Comparison of ENCODE assay signal across 21 cellular contexts in the genomic region with DNA sequence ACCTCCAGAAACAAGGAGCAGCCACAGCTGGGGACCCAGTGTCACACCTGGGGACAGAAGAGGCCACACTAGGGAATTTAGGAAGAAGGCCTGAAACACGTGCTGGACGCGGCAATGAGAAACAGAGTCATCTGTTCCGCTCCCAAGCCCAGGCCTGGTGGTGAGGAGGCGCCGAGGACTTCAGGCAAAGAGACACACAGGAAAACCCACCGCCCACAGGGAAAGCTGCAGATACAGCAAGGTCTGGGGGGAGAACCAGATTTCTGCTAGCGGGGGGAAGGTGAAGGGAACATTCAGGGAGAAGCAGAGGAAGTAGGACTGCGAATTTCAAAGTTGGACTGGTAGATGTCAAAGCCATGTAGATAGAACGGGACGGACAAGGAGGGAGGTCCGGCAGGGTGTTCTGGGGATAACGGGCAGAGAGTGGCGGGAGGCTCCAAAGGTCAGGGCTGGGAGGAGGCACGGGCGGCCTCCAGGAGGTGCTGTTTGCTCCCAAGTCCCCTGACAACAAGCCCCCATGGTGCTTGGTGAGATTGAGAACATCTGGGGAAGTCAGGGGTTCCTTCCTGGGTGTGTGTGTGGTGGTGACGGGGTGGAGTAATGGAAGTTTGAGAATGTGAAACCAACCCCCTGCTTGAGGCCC.
DNase-seq lines count a peak whose midpoint lies in the region; ATAC-seq, FAIRE-seq and TF ChIP-seq lines count a peak whose summit lies in the region.
"Had no signal": no experiment of that assay in that cellular context is flagged by ENCODE, and none has a peak within 500 bp of the region (broad histone marks: within the 10 kb centered on the region; RNA-seq: fewer than 3 reads in every experiment).

No MANE protein-coding gene starts in this region.

- no peaks in the 10 kb centered on the region for H4K20me1 ChIP-seq in HCT116 (ENCODE audit: insufficient read depth)
- H4K20me1 ChIP-seq in K562 (replicated peaks; ENCODE audit: control insufficient read depth, insufficient read depth, low read length), result no peaks in the 10 kb centered on the region

- RAD21 ChIA-PET in HCT116 (lab: Charles Lee; ENCODE audit: low non-redundant PET in 1 of 2, low total read pairs in 2 of 2, uncharacterized antibody in 2 of 2, unreplicated experiment in 2 of 2), result no interaction called here

- CTCF ChIA-PET in HCT116 (lab: Charles Lee), result no interaction called here
- CTCF ChIA-PET in K562 (lab: Yijun Ruan, JAX; ENCODE audit: low intra/inter-chr PET ratio), result no interaction called here

- intact Hi-C loops in HCT116 (cut with micrococcal nuclease), result no loop called here
- intact Hi-C loops in K562 (cut with micrococcal nuclease), result no loop called here
- intact Hi-C loops in ascending aorta (cut with DNase I), result no loop called here
- intact Hi-C loops in sciatic nerve (cut with DNase I), result no loop called here

- BruUV-seq in HCT116 (replicated peaks; lab: Mats Ljungman, UMichigan), result no TSS peak
- BruUV-seq in K562 (replicated peaks; lab: Mats Ljungman, UMichigan), result no TSS peak

- H3K9me3 ChIP-seq in HCT116 (ENCODE audit: control insufficient read depth in 1 of 2, insufficient read depth in 1 of 2, low read depth in 1 of 2, low read length in 2 of 2) (no peaks in the 10 kb centered on the region), K562 (replicated peaks; ENCODE audit: control insufficient read depth, insufficient read depth, low read depth, low read length) (no peaks in the 10 kb centered on the region), ascending aorta (no peaks in the 10 kb centered on the region)

- DNase-seq in GM12864 (ENCODE audit: low read depth) (no peak), HCT116 (ENCODE audit: low read depth, low spot score) (no peak), K562 (ENCODE audit: extremely low read depth in 1 of 4, low spot score in 3 of 4) (no peak), C1 segment of cervical spinal cord (lab: John Stamatoyannopoulos, UW) (no peak), ascending aorta (ENCODE audit: low spot score in 2 of 2) (no peak), sciatic nerve (ENCODE audit: low spot score) (no peak)
- DNase-seq in stimulated activated effector memory CD8-positive, alpha-beta T cell treated with anti-CD3 and anti-CD28 coated beads, Interleukin-12 subunit alpha, Interleukin-12 subunit beta, amount 100 ng/mL, for 72 hours (ENCODE audit: low spot score in 2 of 2), result no peak
- DNase-seq: EL, HCEC 1CT, NCI-H187, NCI-H2107, NCI-H2227 treated with DMSO at 0.1 percent for 48 hours, NCI-H524, NCI-H82, PC-3, RPMI8226 had no signal

- no peaks in the 10 kb centered on the region for H3K9me3 Mint-ChIP-seq in stimulated activated effector memory CD8-positive, alpha-beta T cell treated with anti-CD3 and anti-CD28 coated beads, Interleukin-12 subunit alpha, Interleukin-12 subunit beta, amount 100 ng/mL, for 72 hours
- H3K9me3 Mint-ChIP-seq: T-cell had no signal

- no peaks in the 10 kb centered on the region for H3K36me3 Mint-ChIP-seq in stimulated activated effector memory CD8-positive, alpha-beta T cell treated with anti-CD3 and anti-CD28 coated beads, Interleukin-12 subunit alpha, Interleukin-12 subunit beta, amount 100 ng/mL, for 72 hours
- H3K36me3 Mint-ChIP-seq: CD4-positive, alpha-beta memory T cell; T-cell had no signal

- H3K27ac Mint-ChIP-seq in stimulated activated effector memory CD8-positive, alpha-beta T cell treated with anti-CD3 and anti-CD28 coated beads, Interleukin-12 subunit alpha, Interleukin-12 subunit beta, amount 100 ng/mL, for 72 hours, result no peak overlapping the region
- H3K27ac Mint-ChIP-seq: B cell had no signal

- no peaks in the 10 kb centered on the region for H3K9me2 ChIP-seq in HCT116 (ENCODE audit: insufficient read depth)

- H3K9ac ChIP-seq in HCT116 (ENCODE audit: low read length) (no peak overlapping the region), K562 (ENCODE audit: insufficient read depth in 1 of 2, low read depth in 2 of 2, low read length in 2 of 2) (no peak overlapping the region)

- H3K79me2 ChIP-seq in HCT116 (ENCODE audit: insufficient read depth, low read length), result no peaks in the 10 kb centered on the region
- no peaks in the 10 kb centered on the region for H3K79me2 ChIP-seq in K562 (ENCODE audit: control insufficient read depth, insufficient read depth, low read length)

- TF ChIP-seq CTCF in GM12864 (IDR thresholded peaks at IDR 0.05; ENCODE audit: low read depth, low read length, missing control alignments) (peak; percentile 6), HCT116 (IDR thresholded peaks at IDR 0.05 in 2 of 3, conservative IDR thresholded peaks at IDR 0.05 in 1 of 3; ENCODE audit: borderline replicate concordance in 1 of 3, insufficient read depth in 1 of 3, low read depth in 2 of 3, low read length in 2 of 3) (peak in 1 of 3 experiments; percentile 13; a peak in 1 of 6 replicates), K562 (IDR thresholded peaks at IDR 0.05 in 2 of 3, conservative IDR thresholded peaks at IDR 0.05 in 1 of 3; ENCODE audit: insufficient read depth in 2 of 3, low read depth in 1 of 3, low read length in 3 of 3) (0 out of 6 replicates have a peak, but pooled peaks have one; percentile 20 to 27 (median 23)), ascending aorta (IDR thresholded peaks at IDR 0.05) (no peak)

- TF ChIP-seq EP300 in K562 (IDR thresholded peaks at IDR 0.05; ENCODE audit: low read length), result no peak

- ATAC-seq in HCT116 (peak; percentile 46; the same call in 1 of the 2 replicates), K562 (peak; percentile 78), sciatic nerve (no peak)
- ATAC-seq in stimulated activated effector memory CD8-positive, alpha-beta T cell treated with anti-CD3 and anti-CD28 coated beads, Interleukin-12 subunit alpha, Interleukin-12 subunit beta, amount 100 ng/mL, for 72 hours, result peak; percentile 17
- ATAC-seq: PC-3, SK-N-SH treated with all-trans-retinoic acid at 6 μM for 48 hours had no signal

- H3K27ac ChIP-seq in HCT116 (ENCODE audit: low read depth, low read length) (no peak overlapping the region), K562 (ENCODE audit: extremely low read depth, low read depth, low read length) (no peak overlapping the region), ascending aorta (no peak overlapping the region)

- no peaks in the 10 kb centered on the region for H3K9me1 ChIP-seq in K562 (ENCODE audit: control insufficient read depth, insufficient read depth, low read length)

- WGBS in K562 (ENCODE audit: insufficient coverage, low coverage, missing lambda C conversion rate), result 0% methylated on average over 17 of the region's 17 CpGs

- no peak overlapping the region for H3K4me3 ChIP-seq in GM12864 (ENCODE audit: low read depth, low read length)
- no peak overlapping the region for H3K4me3 ChIP-seq in HCT116 (replicated peaks in 1 of 2; ENCODE audit: low read depth in 1 of 2, low read length in 2 of 2)
- H3K4me3 ChIP-seq in K562, result no peak overlapping the region
- no peak overlapping the region for H3K4me3 ChIP-seq in ascending aorta

- TF ChIP-seq RAD21 in HCT116 (IDR thresholded peaks at IDR 0.05; ENCODE audit: low read depth), result no peak
- no peak for TF ChIP-seq RAD21 in K562 (CRISPR knock-in tag; conservative IDR thresholded peaks at IDR 0.05 in 1 of 2, IDR thresholded peaks at IDR 0.05 in 1 of 2)

- H2AFZ ChIP-seq in HCT116 (ENCODE audit: low read depth, low read length, poor library complexity, severe bottlenecking), result no peak overlapping the region
- H2AFZ ChIP-seq in K562 (ENCODE audit: low read depth, low read length), result no peak overlapping the region

- no peak for TF ChIP-seq POLR2A in HCT116 (IDR thresholded peaks at IDR 0.05; ENCODE audit: borderline replicate concordance, extremely low read depth, insufficient read depth, insufficient read length)
- no peak for TF ChIP-seq POLR2A in K562 (conservative IDR thresholded peaks at IDR 0.05)

- H3K36me3 ChIP-seq in HCT116 (ENCODE audit: control insufficient read depth in 1 of 2, insufficient read depth in 2 of 2, low read length in 2 of 2) (no peaks in the 10 kb centered on the region), K562 (ENCODE audit: control insufficient read depth, insufficient read depth, low read length) (no peaks in the 10 kb centered on the region), ascending aorta (no peaks in the 10 kb centered on the region)

- POLR2A ChIA-PET in HCT116 (lab: Charles Lee) (no interaction called here), K562 (lab: Yijun Ruan, JAX) (interaction anchor here (0.6 to 0.7 kb wide), 2 partner anchors 88 to 793 kb away, joined by 3 to 4 read pairs; no protein-coding TSS in a partner anchor)

- H3K27me3 ChIP-seq in HCT116 (ENCODE audit: insufficient read depth, low read length) (peaks cover 32% of the 10 kb centered on the region), K562 (ENCODE audit: control insufficient read depth in 2 of 2, insufficient read depth in 2 of 2, low read length in 2 of 2) (peaks cover 20 to 39% of the 10 kb centered on the region in 2 experiments; a peak in 4 of 5 replicates), ascending aorta (no peaks in the 10 kb centered on the region)

- no peak for FAIRE-seq in K562 (lab: Jason Lieb, UNC)
- FAIRE-seq: GM12892 had no signal

- H3K4me1 ChIP-seq in HCT116 (ENCODE audit: control insufficient read depth in 1 of 2, insufficient read depth in 2 of 2, low read length in 2 of 2), result no peaks in the 10 kb centered on the region
- no peaks in the 10 kb centered on the region for H3K4me1 ChIP-seq in K562 (replicated peaks in 1 of 2; ENCODE audit: control insufficient read depth in 2 of 2, insufficient read depth in 2 of 2, low read length in 2 of 2)
- H3K4me1 ChIP-seq in ascending aorta, result no peaks in the 10 kb centered on the region

- in situ Hi-C loops in K562 (cut with MboI), result no loop called here

- H3K4me2 ChIP-seq in HCT116 (ENCODE audit: low read length) (no peak overlapping the region), K562 (ENCODE audit: insufficient read depth, low read length) (no peak overlapping the region)

- H3K4me1 Mint-ChIP-seq in stimulated activated effector memory CD8-positive, alpha-beta T cell treated with anti-CD3 and anti-CD28 coated beads, Interleukin-12 subunit alpha, Interleukin-12 subunit beta, amount 100 ng/mL, for 72 hours, result no peaks in the 10 kb centered on the region
- H3K4me1 Mint-ChIP-seq: B cell had no signal

- no peak overlapping the region for H3K4me3 Mint-ChIP-seq in stimulated activated effector memory CD8-positive, alpha-beta T cell treated with anti-CD3 and anti-CD28 coated beads, Interleukin-12 subunit alpha, Interleukin-12 subunit beta, amount 100 ng/mL, for 72 hours
- H3K4me3 Mint-ChIP-seq: B cell had no signal

TF ChIP-seq in HCT116, 20 proteins besides CTCF, POLR2A, EP300 and RAD21 (continues in another document):
- no peak for TF ChIP-seq POLR2AphosphoS5 (IDR thresholded peaks at IDR 0.05; ENCODE audit: low read depth, low read length)
- TF ChIP-seq SRF (IDR thresholded peaks at IDR 0.05; ENCODE audit: low read depth), result no peak
- TF ChIP-seq ELF1 (IDR thresholded peaks at IDR 0.05; ENCODE audit: borderline replicate concordance, low read depth), result no peak
- no peak for TF ChIP-seq SIN3A (IDR thresholded peaks at IDR 0.05; ENCODE audit: low read depth)

Comparison
In these comparisons a context has a peak if more than half of its experiments do, and no peak if none do; other contexts are left out.
1. CTCF ChIP-seq: peak in GM12864 (single experiment) and K562 (3 of 3); none in ascending aorta (0 of 3).